1 cellular context compared by ENCODE assay signal in genomic region chrX:72053508-72053907, GRCh38.
TF ChIP-seq lines count a peak whose summit lies in the region.

No MANE protein-coding gene starts in this region.

TF ChIP-seq in SK-N-SH treated with all-trans-retinoic acid at 6 μM for 48 hours, 23 proteins besides CTCF, POLR2A, EP300 and RAD21 (continued from another document):
- TF ChIP-seq TSHZ2 (CRISPR knock-in tag; IDR thresholded peaks at IDR 0.05), result no peak
